Comparison of ENCODE assay signal across 16 cellular contexts in the genomic region with DNA sequence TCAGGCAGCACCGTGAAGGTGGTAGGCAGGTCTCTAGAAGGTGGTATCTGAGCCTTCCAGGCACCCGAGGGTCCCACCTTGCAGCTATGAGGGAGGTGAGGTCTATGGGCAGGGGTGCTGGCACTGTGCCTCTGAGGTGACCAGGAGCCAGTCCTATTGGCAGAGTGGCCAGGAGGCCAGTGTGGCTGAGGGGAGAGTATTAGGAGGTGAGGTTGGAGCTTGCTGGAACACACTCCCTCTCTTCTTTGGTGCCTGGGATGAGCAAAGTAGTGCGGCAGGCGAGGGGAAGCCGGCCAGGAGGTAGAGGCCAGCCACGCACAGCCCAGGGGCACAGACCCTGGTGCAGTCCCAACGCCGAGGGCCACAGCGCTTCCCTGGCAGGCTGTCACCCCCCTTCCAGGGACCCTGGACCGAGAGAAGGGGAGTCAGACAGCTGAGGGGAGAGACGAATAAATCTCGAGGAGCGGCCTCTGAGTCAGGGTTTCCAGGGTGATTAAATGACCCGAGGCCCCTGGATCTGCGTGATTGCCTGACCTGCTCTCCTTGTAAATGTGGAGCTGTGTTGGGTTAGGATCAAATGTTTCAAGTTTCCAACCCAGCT.
A peak's percentile ranks its signal among the peaks of the same experiment; 100 is the strongest.
DNase-seq lines count a peak whose midpoint lies in the region; TF ChIP-seq lines count a peak whose summit lies in the region.
"Had no signal": no experiment of that assay in that cellular context is flagged by ENCODE, and none has a peak within 500 bp of the region (broad histone marks: within the 10 kb centered on the region; RNA-seq: fewer than 3 reads in every experiment).

No MANE protein-coding gene starts in this region.

- H2BK15ac ChIP-seq in mesenchymal stem cell (ENCODE audit: low read depth, poor library complexity, severe bottlenecking): no peak overlapping the region

- H3K4me1 ChIP-seq in mesenchymal stem cell (ENCODE audit: control insufficient read depth, insufficient read depth, low read depth, low read length): peaks cover 26% of the 10 kb centered on the region
- H3K4me1 ChIP-seq in spleen: no peaks in the 10 kb centered on the region

- no peak for TF ChIP-seq POLR2A in spleen (IDR thresholded peaks at IDR 0.05)

- DNase-seq in GM03348 (ENCODE audit: low spot score) (peak; percentile 32), astrocyte of the hippocampus (ENCODE audit: low read depth, low spot score) (peak; percentile 51), mesenchymal stem cell (peak; percentile 53), spleen (peak; percentile 50), 8988T (no peak), hippocampal formation (lab: John Stamatoyannopoulos, UW) (no peak), kidney tubule cell (ENCODE audit: low spot score) (no peak), NCI-H2081 (lab: John Stamatoyannopoulos, UW) (no peak)
- DNase-seq: activated CD4-positive, alpha-beta T cell treated with anti-CD3 and anti-CD28 coated beads for 4 hours; activated T-cell treated with anti-CD3 and anti-CD28 coated beads, Interleukin-2, amount 50 U/mL, for 24 hours; H9; left ventricle myocardium superior; NCI-H2081 treated with DMSO at 0.1 percent for 48 hours; ovary; stimulated activated CD4-positive, alpha-beta T cell treated with anti-CD3 and anti-CD28 coated beads, Interleukin-2, amount 100 ng/mL, for 24 hours had no signal

- H3K36me3 ChIP-seq in mesenchymal stem cell (ENCODE audit: control insufficient read depth in 1 of 2, insufficient read depth in 2 of 2, low read depth in 1 of 2, low read length in 2 of 2): peaks cover 12 to 17% of the 10 kb centered on the region in 2 experiments
- peaks cover 0 to 6% (median 2%) of the 10 kb centered on the region in 6 donors for H3K36me3 ChIP-seq in spleen
- H3K36me3 ChIP-seq: ovary had no signal

- H3K9ac ChIP-seq in mesenchymal stem cell (ENCODE audit: low read length): no peak overlapping the region

- no peak overlapping the region for H3K4ac ChIP-seq in mesenchymal stem cell (ENCODE audit: low read depth in 1 of 2, low read length in 2 of 2)

- intact Hi-C loops in spleen (cut with DNase I; ENCODE audit: low total_unique reads): no loop called here

- H2BK12ac ChIP-seq in mesenchymal stem cell (ENCODE audit: low read length in 2 of 2): peak overlapping the region; percentile 27 to 51

- WGBS in mesenchymal stem cell: 78% methylated on average over 15 of the region's 15 CpGs
- 84 to 94% (median 86%) methylated on average over 15 of the region's 15 CpGs for WGBS in spleen, 5 donors

- peak overlapping the region in 1 of 2 experiments; percentile 87 for H3K23ac ChIP-seq in mesenchymal stem cell (ENCODE audit: low read length in 2 of 2)

- H2AK5ac ChIP-seq in mesenchymal stem cell (ENCODE audit: low read length, severe bottlenecking): peak overlapping the region; percentile 80

- H3K9me3 ChIP-seq in mesenchymal stem cell (ENCODE audit: control insufficient read depth, low read length): peaks cover 40% of the 10 kb centered on the region
- H3K9me3 ChIP-seq in spleen: peaks cover 9 to 42% (median 39%) of the 10 kb centered on the region in 8 donors
- H3K9me3 ChIP-seq: ovary had no signal

- no peaks in the 10 kb centered on the region for H3K27me3 ChIP-seq in mesenchymal stem cell (ENCODE audit: control insufficient read depth in 1 of 2, insufficient read depth in 1 of 2, low read length in 2 of 2)
- H3K27me3 ChIP-seq in spleen (replicated peaks in 1 of 7): no peaks in the 10 kb centered on the region
- H3K27me3 ChIP-seq: ovary had no signal

- peak overlapping the region; percentile 98 for H2BK5ac ChIP-seq in mesenchymal stem cell (ENCODE audit: low read depth, low read length, poor library complexity, severe bottlenecking)

- peak overlapping the region; percentile 29 for H3K4me2 ChIP-seq in mesenchymal stem cell (ENCODE audit: low read length, poor library complexity, severe bottlenecking)

- no peak for TF ChIP-seq CTCF in spleen (IDR thresholded peaks at IDR 0.05 in 8 of 11, conservative IDR thresholded peaks at IDR 0.05 in 3 of 11)

- no peaks in the 10 kb centered on the region for H3K79me1 ChIP-seq in mesenchymal stem cell (replicated peaks; ENCODE audit: low read length, poor library complexity, severe bottlenecking)

- H3K14ac ChIP-seq in mesenchymal stem cell (ENCODE audit: low read length in 2 of 2): peak overlapping the region in 1 of 2 experiments; percentile 19

- H3K27ac ChIP-seq in mesenchymal stem cell (ENCODE audit: low read length, poor library complexity, severe bottlenecking) (peak overlapping the region; percentile 96), spleen (no peak overlapping the region)
- H3K27ac ChIP-seq: C4-2B, ovary had no signal

- H2AFZ ChIP-seq in mesenchymal stem cell (ENCODE audit: low read depth, low read length): no peak overlapping the region

- H4K91ac ChIP-seq in mesenchymal stem cell (ENCODE audit: low read length): peak overlapping the region; percentile 58

- peak overlapping the region; percentile 34 to 52 for H3K18ac ChIP-seq in mesenchymal stem cell (ENCODE audit: low read depth in 1 of 2, low read length in 2 of 2)

- peak overlapping the region; percentile 29 for H2BK120ac ChIP-seq in mesenchymal stem cell (ENCODE audit: low read depth, low read length)

- H4K8ac ChIP-seq in mesenchymal stem cell (ENCODE audit: low read length): no peak overlapping the region

- H3K4me3 ChIP-seq in mesenchymal stem cell (ENCODE audit: insufficient read depth in 1 of 2, low read depth in 1 of 2, low read length in 2 of 2) (no peak overlapping the region), spleen (no peak overlapping the region)
- H3K4me3 ChIP-seq: ovary had no signal

Comparison
In these comparisons a context has a peak if more than half of its experiments do, and no peak if none do; other contexts are left out.
1. DNase-seq: peak in GM03348 (single experiment), astrocyte of the hippocampus (single experiment), mesenchymal stem cell (single experiment) and spleen (single experiment); none in 8988T (single experiment), hippocampal formation (0 of 2), kidney tubule cell (single experiment) and NCI-H2081 (0 of 2).